Comparison of ENCODE assay signal across 30 cellular contexts in genomic region chr3:174162550-174162949, GRCh38.
A peak's percentile ranks its signal among the peaks of the same experiment; 100 is the strongest.
DNase-seq lines count a peak whose midpoint lies in the region; ATAC-seq and TF ChIP-seq lines count a peak whose summit lies in the region.
"Had no signal": no experiment of that assay in that cellular context is flagged by ENCODE, and none has a peak within 500 bp of the region (broad histone marks: within the 10 kb centered on the region; RNA-seq: fewer than 3 reads in every experiment).

No MANE protein-coding gene starts in this region.

- TF ChIP-seq POLR2A in IMR-90 (IDR thresholded peaks at IDR 0.05; ENCODE audit: low read depth, low read length) (no peak), stomach (IDR thresholded peaks at IDR 0.05) (no peak)

- H2BK5ac ChIP-seq in IMR-90 (ENCODE audit: low read depth, low read length, poor library complexity, severe bottlenecking) = no peak overlapping the region

- no peak overlapping the region for H4K8ac ChIP-seq in IMR-90 (ENCODE audit: low read depth in 2 of 2, low read length in 2 of 2)

- H3K36me3 ChIP-seq in IMR-90 (ENCODE audit: control insufficient read depth, insufficient read depth, low read length) (no peaks in the 10 kb centered on the region), stomach (no peaks in the 10 kb centered on the region)
- H3K36me3 ChIP-seq: HAP-1, sigmoid colon had no signal

- no peak overlapping the region for H2BK120ac ChIP-seq in IMR-90 (ENCODE audit: low read depth, low read length)

- H3K9me3 ChIP-seq in IMR-90 (ENCODE audit: control insufficient read depth, insufficient read depth, low read length) (no peaks in the 10 kb centered on the region), stomach (peaks cover 3 to 13% (median 9%) of the 10 kb centered on the region in 4 donors)

- H3K27me3 ChIP-seq in IMR-90 (ENCODE audit: control insufficient read depth, insufficient read depth, low read length) (no peaks in the 10 kb centered on the region), stomach (no peaks in the 10 kb centered on the region)
- H3K27me3 ChIP-seq: sigmoid colon, tibial artery had no signal

- H3K27ac ChIP-seq in IMR-90 (ENCODE audit: insufficient read depth, low read length) = no peak overlapping the region
- H3K27ac ChIP-seq in stomach = no peak overlapping the region
- H3K27ac ChIP-seq: sigmoid colon, SK-N-MC, tibial artery had no signal

- no peak overlapping the region for H3K56ac ChIP-seq in IMR-90 (ENCODE audit: extremely low read depth, insufficient read depth, low read length)

- H4K20me1 ChIP-seq in IMR-90 (ENCODE audit: insufficient read depth, low read length) = no peaks in the 10 kb centered on the region

- H4K5ac ChIP-seq in IMR-90 (ENCODE audit: low read depth, low read length) = no peak overlapping the region

- no peak overlapping the region for H3K23ac ChIP-seq in IMR-90 (ENCODE audit: low read depth, low read length)

- H2BK15ac ChIP-seq in IMR-90 (ENCODE audit: low read depth, low read length) = no peak overlapping the region

- H2AFZ ChIP-seq in IMR-90 (replicated peaks; ENCODE audit: low read length, poor library complexity) = no peak overlapping the region

- no peak overlapping the region for H3K14ac ChIP-seq in IMR-90 (replicated peaks; ENCODE audit: low read depth, low read length)

- no peak for TF ChIP-seq CTCF in IMR-90 (conservative IDR thresholded peaks at IDR 0.05; ENCODE audit: low read depth, low read length)
- TF ChIP-seq CTCF in stomach (IDR thresholded peaks at IDR 0.05) = no peak

- intact Hi-C loops in IMR-90 (cut with micrococcal nuclease) (no loop called here), stomach (cut with DNase I; ENCODE audit: low total_unique reads) (no loop called here)

- POLR2A ChIA-PET in IMR-90 (lab: Charles Lee; ENCODE audit: unreplicated experiment) = no interaction called here

- peak; percentile 42 for DNase-seq in ELR (ENCODE audit: low read depth)
- peak; percentile 66 for DNase-seq in IMR-90
- DNase-seq in fibroblast of gingiva (ENCODE audit: low read depth) = peak; percentile 6
- peak; percentile 14 for DNase-seq in skeletal muscle cell (ENCODE audit: low read depth)
- no peak for DNase-seq in stomach
- DNase-seq in HT-29 (ENCODE audit: low spot score) = no peak
- DNase-seq: activated CD4-positive, alpha-beta memory T cell treated with anti-CD3 and anti-CD28 coated beads for 36 hours; activated CD4-positive, CD25-positive, alpha-beta regulatory T cell treated with anti-CD3 and anti-CD28 coated beads, Interleukin-2, amount 50 U/mL, for 72 hours; activated CD8-positive, alpha-beta memory T cell treated with anti-CD3 and anti-CD28 coated beads, Interleukin-2, amount 50 U/mL, for 4 hours; activated naive CD4-positive, alpha-beta T cell; activated naive CD8-positive, alpha-beta T cell treated with anti-CD3 and anti-CD28 coated beads, Interleukin-2, amount 50 U/mL, for 24 hours; CD4-positive, CD25-positive, alpha-beta regulatory T cell; central memory CD4-positive, alpha-beta T cell; endodermal cell; immature natural killer cell; left colon; mucosa of descending colon; NCI-H1092 treated with DMSO at 0.1 percent for 48 hours; NCI-H2029 treated with DMSO at 0.1 percent for 48 hours; NCI-H524 treated with DMSO at 0.1 percent for 48 hours; occipital lobe; sigmoid colon; stimulated activated CD4-positive, alpha-beta T cell treated with anti-CD3 and anti-CD28 coated beads, Interleukin-4, amount 100 ng/mL, for 24 hours; tibial artery had no signal

- TF ChIP-seq RAD21 in IMR-90 (IDR thresholded peaks at IDR 0.05; ENCODE audit: low read length) = no peak

- H3K4me2 ChIP-seq in IMR-90 (ENCODE audit: low read depth, low read length) = no peak overlapping the region; the same call in 1 of the 2 replicates

- no peak overlapping the region for H4K91ac ChIP-seq in IMR-90 (ENCODE audit: insufficient read depth, low read depth, low read length)

- H3K18ac ChIP-seq in IMR-90 (ENCODE audit: low read depth, low read length) = no peak overlapping the region

- dilution Hi-C loops in IMR-90 (cut with HindIII; ENCODE audit: low sequenced_read_pairs, unreplicated experiment) = no loop called here

- H3K4ac ChIP-seq in IMR-90 (ENCODE audit: low read depth, low read length) = no peak overlapping the region

- no peak for TF ChIP-seq EP300 in stomach (IDR thresholded peaks at IDR 0.05)

- no peak overlapping the region for H2BK20ac ChIP-seq in IMR-90 (ENCODE audit: low read depth, low read length)

- no peak overlapping the region for H3K4me3 ChIP-seq in IMR-90 (ENCODE audit: insufficient read depth, low read depth, low read length)
- no peak overlapping the region for H3K4me3 ChIP-seq in skeletal muscle cell (ENCODE audit: low read depth, low read length)
- H3K4me3 ChIP-seq in stomach = no peak overlapping the region
- H3K4me3 ChIP-seq: HAP-1, K562, mucosa of descending colon, sigmoid colon, SK-N-MC, tibial artery had no signal

- no peak overlapping the region for H3K9ac ChIP-seq in IMR-90 (ENCODE audit: low read depth, low read length)

- no peak overlapping the region for H2AK5ac ChIP-seq in IMR-90 (ENCODE audit: low read depth, low read length)

- no peaks in the 10 kb centered on the region for H3K79me1 ChIP-seq in IMR-90 (ENCODE audit: low read depth in 1 of 2, low read length in 2 of 2)

- in situ Hi-C loops in IMR-90 (cut with MboI; ENCODE audit: low sequenced_read_pairs) = no loop called here

- no CpG with 5 or more reads among the region's 1 CpG for WGBS in IMR-90 (ENCODE audit: extremely low coverage in 2 of 2, insufficient read length in 1 of 2), 2 experiments
- 88 to 96% (median 91%) methylated on average over 1 of the region's 1 CpG for WGBS in stomach, 5 donors

- H3K4me1 ChIP-seq in IMR-90 (ENCODE audit: control insufficient read depth, insufficient read depth, low read length) (peaks cover 2% of the 10 kb centered on the region; the same call in 1 of the 2 replicates), stomach (no peaks in the 10 kb centered on the region)
- H3K4me1 ChIP-seq: sigmoid colon had no signal

- H3K9me1 ChIP-seq in IMR-90 (ENCODE audit: insufficient read depth, low read length) = no peaks in the 10 kb centered on the region

- CTCF ChIA-PET in IMR-90 (lab: Yijun Ruan, JAX) = no interaction called here

- ATAC-seq in IMR-90 (ENCODE audit: low read depth) (peak; percentile 37; the same call in 1 of the 2 replicates), GM18858 (IDR thresholded peaks at IDR 0.05; ENCODE audit: unreplicated experiment) (no peak)
- ATAC-seq: activated naive CD8-positive, alpha-beta T cell treated with anti-CD3 and anti-CD28 coated beads, Interleukin-2, amount 50 U/mL, for 24 hours; esophagus mucosa; K562; left colon; mucosa of descending colon; natural killer cell treated with Interleukin-12 subunit alpha and Interleukin-12 subunit beta and Interleukin-15 and Interleukin-18, amount 100 ng/mL, for 72 hours had no signal

- no TSS peak for BruUV-seq in IMR-90 (replicated peaks; lab: Mats Ljungman, UMichigan)

- no peak overlapping the region for H2AK9ac ChIP-seq in IMR-90 (replicated peaks; ENCODE audit: low read depth, low read length, poor library complexity)

TF ChIP-seq in IMR-90, 13 proteins besides CTCF, POLR2A, EP300 and RAD21:
- TF ChIP-seq NFE2L2 (IDR thresholded peaks at IDR 0.05; ENCODE audit: low read depth, low read length) = no peak
- TF ChIP-seq CEBPB (IDR thresholded peaks at IDR 0.05; ENCODE audit: low read depth, low read length) = peak; percentile 50; the same call in 1 of the 2 replicates
- 0 out of 2 replicates have a peak, but pooled peaks have one; percentile 20 for TF ChIP-seq FOS (IDR thresholded peaks at IDR 0.05; ENCODE audit: low read depth, low read length)

Comparison
In these comparisons a context has a peak if more than half of its experiments do, and no peak if none do; other contexts are left out.
1. DNase-seq: peak in ELR (single experiment), IMR-90 (single experiment), fibroblast of gingiva (single experiment) and skeletal muscle cell (single experiment); none in stomach (single experiment) and HT-29 (single experiment).